ENCODE assay signal across 10 cellular contexts in genomic region chr5:96781031-96781733, GRCh38. TPM values are rescaled to one million over a fixed set of nuclear protein-coding genes. Genes with fewer than 3 reads are reported as not detected.
A peak's percentile ranks its signal among the peaks of the same experiment; 100 is the strongest.
DNase-seq lines count a peak whose midpoint lies in the region; ATAC-seq and TF ChIP-seq lines count a peak whose summit lies in the region.
"Had no signal": no experiment of that assay in that cellular context is flagged by ENCODE, and none has a peak within 500 bp of the region (broad histone marks: within the 10 kb centered on the region; RNA-seq: fewer than 3 reads in every experiment).

No MANE protein-coding gene starts in this region.

- no peaks in the 10 kb centered on the region for H3K27me3 Mint-ChIP-seq in natural killer cell treated with Interleukin-12 subunit alpha and Interleukin-12 subunit beta and Interleukin-15 and Interleukin-18, amount 100 ng/mL, for 72 hours

- no peak overlapping the region for H3K4me3 ChIP-seq in choroid plexus epithelial cell (ENCODE audit: low read depth, low read length)
- H3K4me3 ChIP-seq: left lung had no signal

- no peak for ATAC-seq in natural killer cell treated with Interleukin-12 subunit alpha and Interleukin-12 subunit beta and Interleukin-15 and Interleukin-18, amount 100 ng/mL, for 72 hours
- no peak for ATAC-seq in GM19023 (IDR thresholded peaks at IDR 0.05; ENCODE audit: unreplicated experiment)
- ATAC-seq: left lung had no signal

- no peak for TF ChIP-seq CTCF in choroid plexus epithelial cell (conservative IDR thresholded peaks at IDR 0.05; ENCODE audit: low read depth, low read length)

- H3K36me3 Mint-ChIP-seq in natural killer cell treated with Interleukin-12 subunit alpha and Interleukin-12 subunit beta and Interleukin-15 and Interleukin-18, amount 100 ng/mL, for 72 hours: peaks cover 39% of the 10 kb centered on the region

- H3K4me1 Mint-ChIP-seq in natural killer cell treated with Interleukin-12 subunit alpha and Interleukin-12 subunit beta and Interleukin-15 and Interleukin-18, amount 100 ng/mL, for 72 hours (ENCODE audit: low read depth in 2 of 2): peaks cover 0 to 8% of the 10 kb centered on the region in 2 donors

- H3K27ac Mint-ChIP-seq in natural killer cell treated with Interleukin-12 subunit alpha and Interleukin-12 subunit beta and Interleukin-15 and Interleukin-18, amount 100 ng/mL, for 72 hours: peak overlapping the region; percentile 24 to 53

- in situ Hi-C loops in Caki2 (cut with HindIII; ENCODE audit: low pct_unique_long_range_greater_than_20kb, low sequenced_read_pairs): no loop called here

- no peaks in the 10 kb centered on the region for H3K9me3 Mint-ChIP-seq in natural killer cell treated with Interleukin-12 subunit alpha and Interleukin-12 subunit beta and Interleukin-15 and Interleukin-18, amount 100 ng/mL, for 72 hours

- no peak overlapping the region for H3K4me3 Mint-ChIP-seq in natural killer cell treated with Interleukin-12 subunit alpha and Interleukin-12 subunit beta and Interleukin-15 and Interleukin-18, amount 100 ng/mL, for 72 hours

- peak; percentile 10 for DNase-seq in Caki2 (ENCODE audit: low read depth)
- DNase-seq in NCI-H446 treated with DMSO at 0.1 percent for 48 hours (lab: John Stamatoyannopoulos, UW): peak; percentile 72
- peak; percentile 54 for DNase-seq in choroid plexus epithelial cell (ENCODE audit: low read depth)
- DNase-seq in natural killer cell treated with Interleukin-12 subunit alpha and Interleukin-12 subunit beta and Interleukin-15 and Interleukin-18, amount 100 ng/mL, for 72 hours (ENCODE audit: low spot score): no peak
- no peak for DNase-seq in superior temporal gyrus (ENCODE audit: extremely low spot score)
- no peak for DNase-seq in MV-4-11 (lab: John Stamatoyannopoulos, UW)
- no peak for DNase-seq in SKM-1 treated with dmso at 0.1 percent for 144 hours (lab: John Stamatoyannopoulos, UW; ENCODE audit: unreplicated experiment)
- DNase-seq: Kasumi-1, left lung had no signal

RNA-seq across cellular contexts. Expression of gene ERAP1, which starts 26.6 kb away (rescaled TPM):
- 30.6 and 43.6 TPM in 2 replicates for total RNA-seq in Caki2 (2014; rRNA removed; shearing (Covaris generic); ENCODE audit: low replicate concordance)
- total RNA-seq in natural killer cell treated with Interleukin-12 subunit alpha and Interleukin-12 subunit beta and Interleukin-15 and Interleukin-18, amount 100 ng/mL, for 72 hours: 100 to 1,000 TPM; 113 to 138 TPM

Comparison
In these comparisons a context has a peak if more than half of its experiments do, and no peak if none do; other contexts are left out.
1. DNase-seq: peak in Caki2 (single experiment), NCI-H446 treated with DMSO at 0.1 percent for 48 hours (single experiment) and choroid plexus epithelial cell (single experiment); none in natural killer cell treated with Interleukin-12 subunit alpha and Interleukin-12 subunit beta and Interleukin-15 and Interleukin-18, amount 100 ng/mL, for 72 hours (single experiment), superior temporal gyrus (single experiment), MV-4-11 (single experiment) and SKM-1 treated with dmso at 0.1 percent for 144 hours (single experiment).